Comparison of ENCODE assay signal across 30 cellular contexts in genomic region chr12:130434560-130434959, GRCh38.
"Had no signal": no experiment of that assay in that cellular context is flagged by ENCODE, and none has a peak within 500 bp of the region (broad histone marks: within the 10 kb centered on the region; RNA-seq: fewer than 3 reads in every experiment).

No MANE protein-coding gene starts in this region.

- H3K36me3 ChIP-seq: heart left ventricle, lower lobe of right lung, right lobe of liver, thyroid gland, upper lobe of left lung had no signal

- H3K4me1 ChIP-seq: heart left ventricle, lower lobe of right lung, right lobe of liver, thyroid gland, upper lobe of left lung had no signal

- H3K36me3 Mint-ChIP-seq: immature natural killer cell; natural killer cell; stimulated activated memory B cell treated with anti-CD40 and anti-IgM and Interleukin-4, amounts not matched to agents 10 μg/mL and 1 μg/mL and 100 μg/mL, for 72 hours had no signal

- H3K4me3 ChIP-seq: heart left ventricle, lower lobe of right lung, right lobe of liver, thyroid gland, upper lobe of left lung had no signal

- ATAC-seq: activated T-cell treated with anti-CD3 and anti-CD28 coated beads, Interleukin-2, amount 50 U/mL, for 72 hours; esophagus mucosa; heart left ventricle; left lobe of liver; lower lobe of right lung; natural killer cell; right lobe of liver; stimulated activated memory B cell treated with anti-CD40 and anti-IgM and Interleukin-4, amounts not matched to agents 10 μg/mL and 1 μg/mL and 100 μg/mL, for 72 hours; stimulated activated naive CD8-positive, alpha-beta T cell treated with anti-CD3 and anti-CD28 coated beads, Interleukin-15, amount 100 ng/mL, for 72 hours had no signal

- H3K27ac ChIP-seq: heart left ventricle, lower lobe of right lung, right lobe of liver, thyroid gland, upper lobe of left lung, WERI-Rb-1 had no signal

- DNase-seq: activated CD4-positive, alpha-beta T cell treated with anti-CD3 and anti-CD28 coated beads, Interleukin-2, amount 50 U/mL, for 4 hours; activated naive CD4-positive, alpha-beta T cell treated with anti-CD3 and anti-CD28 coated beads, Interleukin-2, amount 50 U/mL, for 16 hours; activated T-cell treated with anti-CD3 and anti-CD28 coated beads for 4 hours; activated T-cell treated with anti-CD3 and anti-CD28 coated beads, Interleukin-2, amount 50 U/mL, for 72 hours; amniotic stem cell; central memory CD4-positive, alpha-beta T cell; endodermal cell; foreskin fibroblast; heart left ventricle; hypothalamus; immature natural killer cell; lower lobe of right lung; mesendoderm; natural killer cell; small intestine; stimulated activated CD4-positive, alpha-beta T cell treated with anti-CD3 and anti-CD28 coated beads, Interleukin-1b, Interleukin-23, amount 100 ng/mL, for 48 hours; stimulated activated CD4-positive, alpha-beta T cell treated with anti-CD3 and anti-CD28 coated beads, Interleukin-4, amount 100 ng/mL, for 4 hours; stimulated activated CD8-positive, alpha-beta memory T cell treated with anti-CD3 and anti-CD28 coated beads, Interleukin-4, amount 100 ng/mL, for 48 hours; stimulated activated naive CD8-positive, alpha-beta T cell treated with anti-CD3 and anti-CD28 coated beads, Interleukin-15, amount 100 ng/mL, for 72 hours; substantia nigra; T-helper 9 cell; thyroid gland; WERI-Rb-1 had no signal

- H3K27ac Mint-ChIP-seq: activated T-cell treated with anti-CD3 and anti-CD28 coated beads, Interleukin-2, amount 50 U/mL, for 72 hours; dendritic cell treated with granulocyte-macrophage colony-stimulating factor and Interleukin-4, amounts not matched to agents 40 ng/mL and 50 ng/mL, for 4 days; endodermal cell; immature natural killer cell; natural killer cell; progenitor cell of endocrine pancreas; stimulated activated memory B cell treated with anti-CD40 and anti-IgM and Interleukin-4, amounts not matched to agents 10 μg/mL and 1 μg/mL and 100 μg/mL, for 72 hours had no signal

- H3K9me3 Mint-ChIP-seq: endodermal cell had no signal

- H3K27me3 ChIP-seq: heart left ventricle, right lobe of liver, thyroid gland, upper lobe of left lung had no signal

- H3K4me1 Mint-ChIP-seq: endodermal cell; immature natural killer cell; natural killer cell; stimulated activated memory B cell treated with anti-CD40 and anti-IgM and Interleukin-4, amounts not matched to agents 10 μg/mL and 1 μg/mL and 100 μg/mL, for 72 hours; stimulated activated naive CD8-positive, alpha-beta T cell treated with anti-CD3 and anti-CD28 coated beads, Interleukin-15, amount 100 ng/mL, for 72 hours had no signal

- H3K9me3 ChIP-seq: lower lobe of right lung, right lobe of liver, thyroid gland, upper lobe of left lung had no signal

- H3K27me3 Mint-ChIP-seq: dendritic cell treated with granulocyte-macrophage colony-stimulating factor and Interleukin-4, amounts not matched to agents 40 ng/mL and 50 ng/mL, for 4 days; progenitor cell of endocrine pancreas; stimulated activated memory B cell treated with anti-CD40 and anti-IgM and Interleukin-4, amounts not matched to agents 10 μg/mL and 1 μg/mL and 100 μg/mL, for 72 hours; stimulated activated naive CD8-positive, alpha-beta T cell treated with anti-CD3 and anti-CD28 coated beads, Interleukin-15, amount 100 ng/mL, for 72 hours had no signal

- H3K4me3 Mint-ChIP-seq: activated T-cell treated with anti-CD3 and anti-CD28 coated beads, Interleukin-2, amount 50 U/mL, for 72 hours; dendritic cell treated with granulocyte-macrophage colony-stimulating factor and Interleukin-4, amounts not matched to agents 40 ng/mL and 50 ng/mL, for 4 days; endodermal cell; immature natural killer cell; natural killer cell; stimulated activated memory B cell treated with anti-CD40 and anti-IgM and Interleukin-4, amounts not matched to agents 10 μg/mL and 1 μg/mL and 100 μg/mL, for 72 hours; stimulated activated naive CD8-positive, alpha-beta T cell treated with anti-CD3 and anti-CD28 coated beads, Interleukin-15, amount 100 ng/mL, for 72 hours had no signal
